ENCODE assay signal across 9 cellular contexts in genomic region chr3:128618398-128618726, GRCh38. TPM values are rescaled to one million over a fixed set of nuclear protein-coding genes. Genes with fewer than 3 reads are reported as not detected.
A peak's percentile ranks its signal among the peaks of the same experiment; 100 is the strongest.
DNase-seq lines count a peak whose midpoint lies in the region; ATAC-seq and TF ChIP-seq lines count a peak whose summit lies in the region.
"Had no signal": no experiment of that assay in that cellular context is flagged by ENCODE, and none has a peak within 500 bp of the region (broad histone marks: within the 10 kb centered on the region; RNA-seq: fewer than 3 reads in every experiment).

No MANE protein-coding gene starts in this region.

- peak overlapping the region; percentile 88 to 99 (median 93) for H3K27ac Mint-ChIP-seq in CD4-positive, CD25-positive, alpha-beta regulatory T cell
- H3K27ac Mint-ChIP-seq in neural crest cell (ENCODE audit: unreplicated experiment) = peak overlapping the region; percentile 94

- H2AFZ ChIP-seq in MM.1S (ENCODE audit: low read length) = 0 out of 2 replicates have a peak overlapping the region, but pooled peaks have one; percentile 78

- ATAC-seq in CD4-positive, CD25-positive, alpha-beta regulatory T cell (ENCODE audit: low read depth in 2 of 2) = no peak
- ATAC-seq in GM18907 (IDR thresholded peaks at IDR 0.05; ENCODE audit: unreplicated experiment) = no peak
- ATAC-seq in HG03378 (IDR thresholded peaks at IDR 0.05; ENCODE audit: unreplicated experiment) = no peak

- peaks cover 4% of the 10 kb centered on the region for H3K27me3 Mint-ChIP-seq in CD4-positive, CD25-positive, alpha-beta regulatory T cell
- H3K27me3 Mint-ChIP-seq in neural crest cell (ENCODE audit: low read depth) = no peaks in the 10 kb centered on the region

- no peaks in the 10 kb centered on the region for H3K9me2 ChIP-seq in MM.1S (replicated peaks; ENCODE audit: insufficient read depth, low read length)

- no peaks in the 10 kb centered on the region for H3K9me3 ChIP-seq in CD4-positive, CD25-positive, alpha-beta regulatory T cell (ENCODE audit: control insufficient read depth in 2 of 2, low read length in 2 of 2)
- no peaks in the 10 kb centered on the region for H3K9me3 ChIP-seq in MM.1S (replicated peaks; ENCODE audit: insufficient read depth, low read length)
- no peaks in the 10 kb centered on the region for H3K9me3 ChIP-seq in duodenal mucosa (ENCODE audit: control insufficient read depth in 1 of 2, low read length in 2 of 2)

- peaks cover 13 to 31% (median 20%) of the 10 kb centered on the region in 4 donors for H3K4me1 Mint-ChIP-seq in CD4-positive, CD25-positive, alpha-beta regulatory T cell
- H3K4me1 Mint-ChIP-seq in neural crest cell = peaks cover 16% of the 10 kb centered on the region

- peak overlapping the region; percentile 85 for H3K4me3 ChIP-seq in CD4-positive, CD25-positive, alpha-beta regulatory T cell (ENCODE audit: low read depth, low read length)
- peak overlapping the region; percentile 79 for H3K4me3 ChIP-seq in MM.1S (ENCODE audit: low read length)
- peak overlapping the region; percentile 92 to 96 for H3K4me3 ChIP-seq in duodenal mucosa (ENCODE audit: low read depth in 1 of 2, low read length in 2 of 2)

- H3K79me2 ChIP-seq in MM.1S (ENCODE audit: low read length) = peaks cover 47% of the 10 kb centered on the region

- H3K4me1 ChIP-seq in CD4-positive, CD25-positive, alpha-beta regulatory T cell (ENCODE audit: control insufficient read depth, insufficient read depth, low read length, poor library complexity, severe bottlenecking) = peaks cover 25% of the 10 kb centered on the region
- H3K4me1 ChIP-seq in MM.1S (ENCODE audit: low read length) (peaks cover 19% of the 10 kb centered on the region; the same call in 1 of the 2 replicates), duodenal mucosa (ENCODE audit: control insufficient read depth in 1 of 2, insufficient read depth in 2 of 2, low read length in 2 of 2) (peaks cover 15 to 23% of the 10 kb centered on the region in 2 donors)

- TF ChIP-seq CTCF in MM.1S (IDR thresholded peaks at IDR 0.05; ENCODE audit: low read length) (no peak), neural crest cell (conservative IDR thresholded peaks at IDR 0.05) (no peak)

- peaks cover 0 to under 1% (median 0%) of the 10 kb centered on the region in 7 donors for H3K9me3 Mint-ChIP-seq in CD4-positive, CD25-positive, alpha-beta regulatory T cell
- no peaks in the 10 kb centered on the region for H3K9me3 Mint-ChIP-seq in neural crest cell

- no peaks in the 10 kb centered on the region for H3K27me3 ChIP-seq in CD4-positive, CD25-positive, alpha-beta regulatory T cell (ENCODE audit: control insufficient read depth, insufficient read depth, low read length)
- H3K27me3 ChIP-seq in MM.1S (replicated peaks; ENCODE audit: insufficient read depth, low read length) (no peaks in the 10 kb centered on the region), duodenal mucosa (ENCODE audit: control insufficient read depth in 1 of 2, insufficient read depth in 2 of 2, low read length in 2 of 2) (no peaks in the 10 kb centered on the region)

- no peaks in the 10 kb centered on the region for H4K20me1 ChIP-seq in MM.1S (ENCODE audit: insufficient read depth, low read length)

- H3K36me3 ChIP-seq in CD4-positive, CD25-positive, alpha-beta regulatory T cell (ENCODE audit: control insufficient read depth, insufficient read depth, low read length) = peaks cover 34% of the 10 kb centered on the region
- peaks cover 14% of the 10 kb centered on the region; the same call in 1 of the 2 replicates for H3K36me3 ChIP-seq in MM.1S (replicated peaks; ENCODE audit: insufficient read depth, low read length)
- H3K36me3 ChIP-seq in duodenal mucosa (ENCODE audit: control insufficient read depth in 1 of 2, insufficient read depth in 2 of 2, low read length in 2 of 2) = peaks cover 28 to 46% of the 10 kb centered on the region in 2 donors

- peaks cover 19% of the 10 kb centered on the region for H3F3A ChIP-seq in MM.1S (ENCODE audit: insufficient read depth, low read length)

- peak overlapping the region; percentile 89 for H3K4me2 ChIP-seq in MM.1S (ENCODE audit: low read depth, low read length)

- H3K9ac ChIP-seq in MM.1S (ENCODE audit: low read length) (peak overlapping the region; percentile 74), duodenal mucosa (ENCODE audit: low read depth in 1 of 2, low read length in 2 of 2) (peak overlapping the region; percentile 91 to 92)

- peaks cover 12% of the 10 kb centered on the region for H3K36me3 Mint-ChIP-seq in CD4-positive, CD25-positive, alpha-beta regulatory T cell
- H3K36me3 Mint-ChIP-seq in neural crest cell (ENCODE audit: low read depth) = peaks cover 13% of the 10 kb centered on the region

- peak overlapping the region; percentile 85 for H3K27ac ChIP-seq in CD4-positive, CD25-positive, alpha-beta regulatory T cell (ENCODE audit: insufficient read depth, low read length, poor library complexity, severe bottlenecking)
- H3K27ac ChIP-seq in MM.1S (ENCODE audit: low read length) = peak overlapping the region; percentile 56; the same call in 1 of the 2 replicates
- no peak overlapping the region for H3K27ac ChIP-seq in duodenal mucosa (ENCODE audit: low read depth, low read length)

- no peak for DNase-seq in CD4-positive, CD25-positive, alpha-beta regulatory T cell
- DNase-seq in MM.1S (no peak), neural crest cell (ENCODE audit: low read depth, low spot score) (no peak), Ammon's horn (ENCODE audit: low spot score) (no peak), HuH-7.5 (ENCODE audit: low spot score) (no peak)
- DNase-seq: amniotic stem cell had no signal

- H3K4me3 Mint-ChIP-seq in CD4-positive, CD25-positive, alpha-beta regulatory T cell = peak overlapping the region; percentile 95 to 100 (median 98)
- H3K4me3 Mint-ChIP-seq in neural crest cell = peak overlapping the region; percentile 98

RNA-seq across cellular contexts. Expression of gene RPN1, which starts 32.3 kb away (rescaled TPM):
- total RNA-seq in CD4-positive, CD25-positive, alpha-beta regulatory T cell = 94.4 TPM
- polyA plus RNA-seq in CD4-positive, CD25-positive, alpha-beta regulatory T cell = 100 to 1,000 TPM; 235 to 283 (median 264) TPM
- total RNA-seq in neural crest cell = 158 and 166 TPM in 2 replicates
